Comparison of ENCODE assay signal across 24 cellular contexts in genomic region chr3:157819415-157819814, GRCh38.
DNase-seq lines count a peak whose midpoint lies in the region; FAIRE-seq and TF ChIP-seq lines count a peak whose summit lies in the region.
"Had no signal": no experiment of that assay in that cellular context is flagged by ENCODE, and none has a peak within 500 bp of the region (broad histone marks: within the 10 kb centered on the region; RNA-seq: fewer than 3 reads in every experiment).

No MANE protein-coding gene starts in this region.

- no peaks in the 10 kb centered on the region for H3K9me2 ChIP-seq in GM23248 (ENCODE audit: insufficient read depth)

- POLR2A ChIA-PET in H1 (lab: Charles Lee; ENCODE audit: partially characterized antibody), result no interaction called here

- no peak overlapping the region for H2BK120ac ChIP-seq in H1 (replicated peaks; ENCODE audit: low read depth, low read length)

- peak overlapping the region; percentile 32 for H4K91ac ChIP-seq in H1 (replicated peaks; ENCODE audit: insufficient read length, low read length)

- no peak overlapping the region for H3K56ac ChIP-seq in H1 (replicated peaks; ENCODE audit: insufficient read length, low read depth, low read length)

- H2BK15ac ChIP-seq in H1 (ENCODE audit: low read length), result 0 out of 2 replicates have a peak overlapping the region, but pooled peaks have one; percentile 12

- in situ Hi-C loops in GM23248 (cut with MboI), result no loop called here

- H3K4me3 ChIP-seq in AG10803 (ENCODE audit: low read length) (no peak overlapping the region), GM23248 (no peak overlapping the region), H1 (ENCODE audit: extremely low read depth in 1 of 4, insufficient read depth in 2 of 4, low read depth in 3 of 4, low read length in 4 of 4) (peak overlapping the region in 1 of 4 experiments; percentile 8; a peak in 1 of 8 replicates), ovary (no peak overlapping the region)
- H3K4me3 ChIP-seq: BLaER1 treated with 17β-estradiol and CSF1 and Interleukin-3, amounts not matched to agents 10 nM and 100 nM; Peyer's patch; SJCRH30 had no signal

- TF ChIP-seq POLR2A in H1 (IDR thresholded peaks at IDR 0.05; ENCODE audit: control extremely low read depth in 1 of 2, low read depth in 2 of 2, low read length in 2 of 2), result no peak
- TF ChIP-seq POLR2A in ovary (IDR thresholded peaks at IDR 0.05), result no peak

- no peak overlapping the region for H3K23ac ChIP-seq in H1 (ENCODE audit: insufficient read length)

- no peak for FAIRE-seq in H1 (lab: Jason Lieb, UNC)
- no peak for FAIRE-seq in frontal cortex (lab: Jason Lieb, UNC)
- FAIRE-seq: A204.1, G401.6, GM18507 had no signal

- no peak overlapping the region for H3K4ac ChIP-seq in H1 (replicated peaks; ENCODE audit: insufficient read length, low read depth, low read length)

- no peak overlapping the region for H2BK20ac ChIP-seq in H1 (ENCODE audit: low read length)

- H3K36me3 ChIP-seq in GM23248 (ENCODE audit: low read depth) (no peaks in the 10 kb centered on the region), H1 (ENCODE audit: control insufficient read depth in 2 of 4, insufficient read depth in 4 of 4, low read length in 3 of 4) (no peaks in the 10 kb centered on the region), ovary (no peaks in the 10 kb centered on the region)
- H3K36me3 ChIP-seq: BLaER1 treated with 17β-estradiol and CSF1 and Interleukin-3, amounts not matched to agents 10 nM and 100 nM; Peyer's patch; SJCRH30 had no signal

- H3K4me1 ChIP-seq in GM23248 (ENCODE audit: insufficient read depth) (no peaks in the 10 kb centered on the region), H1 (replicated peaks in 1 of 4; ENCODE audit: control insufficient read depth in 3 of 4, insufficient read depth in 4 of 4, low read length in 3 of 4) (no peaks in the 10 kb centered on the region; a peak in 1 of 7 replicates), ovary (ENCODE audit: insufficient read depth) (no peaks in the 10 kb centered on the region)
- H3K4me1 ChIP-seq: BLaER1 treated with 17β-estradiol and CSF1 and Interleukin-3, amounts not matched to agents 10 nM and 100 nM; Caco-2; Peyer's patch; SJCRH30 had no signal

- no peaks in the 10 kb centered on the region for H3F3A ChIP-seq in GM23248 (ENCODE audit: insufficient read depth)

- no peak overlapping the region for H2BK12ac ChIP-seq in H1 (ENCODE audit: low read depth, low read length)

- peak overlapping the region; percentile 43; the same call in 1 of the 2 replicates for H2AFZ ChIP-seq in GM23248
- H2AFZ ChIP-seq in H1 (ENCODE audit: low read length), result peak overlapping the region; percentile 97

- H4K8ac ChIP-seq in H1 (ENCODE audit: extremely low read depth, insufficient read depth, low read length), result no peak overlapping the region

- TF ChIP-seq EP300 in H1 (IDR thresholded peaks at IDR 0.05; ENCODE audit: borderline replicate concordance in 1 of 2, low read depth in 2 of 2, low read length in 2 of 2), result no peak
- no peak for TF ChIP-seq EP300 in ovary (IDR thresholded peaks at IDR 0.05)

- no peaks in the 10 kb centered on the region for H3K23me2 ChIP-seq in H1 (ENCODE audit: low read depth, low read length)

- H3K27me3 ChIP-seq in GM23248 (replicated peaks; ENCODE audit: insufficient read depth) (no peaks in the 10 kb centered on the region), H1 (replicated peaks in 1 of 4; ENCODE audit: control insufficient read depth in 3 of 4, extremely low read depth in 1 of 4, insufficient read depth in 3 of 4, low read length in 3 of 4) (no peaks in the 10 kb centered on the region), ovary (no peaks in the 10 kb centered on the region)
- H3K27me3 ChIP-seq: BLaER1 treated with 17β-estradiol and CSF1 and Interleukin-3, amounts not matched to agents 10 nM and 100 nM; Peyer's patch; SJCRH30 had no signal

- no peak overlapping the region for H3K14ac ChIP-seq in H1 (ENCODE audit: insufficient read length)

- no peaks in the 10 kb centered on the region for H3K79me1 ChIP-seq in H1 (ENCODE audit: low read depth, low read length)

- H3K4me2 ChIP-seq in GM23248 (ENCODE audit: unreplicated experiment) (no peak overlapping the region), H1 (ENCODE audit: insufficient read depth in 1 of 2, low read depth in 2 of 2, low read length in 2 of 2) (peak overlapping the region; percentile 4 to 23; a peak in 1 of 4 replicates)
- H3K4me2 ChIP-seq: BLaER1 treated with 17β-estradiol and CSF1 and Interleukin-3, amounts not matched to agents 10 nM and 100 nM had no signal

- 21% methylated on average over 5 of the region's 5 CpGs for WGBS in GM23248 (ENCODE audit: low coverage in 1 of 2, low lambda C conversion rate in 2 of 2, missing lambda C conversion rate in 2 of 2), 2 experiments
- WGBS in H1 (ENCODE audit: extremely low coverage in 1 of 2, insufficient coverage in 1 of 2, insufficient read length in 1 of 2, insufficient replicate concordance in 2 of 2, low coverage in 1 of 2, low lambda C conversion rate in 2 of 2, missing lambda C conversion rate in 1 of 2), 2 experiments, result 42% methylated on average over 5 of the region's 5 CpGs; no CpG with 5 or more reads in 1 of the 2 experiments
- 27 to 36% (median 31%) methylated on average over 5 of the region's 5 CpGs for WGBS in ovary, 3 donors

- H3K9ac ChIP-seq in GM23248, result no peak overlapping the region
- 0 out of 7 replicates have a peak overlapping the region, but pooled peaks of 1 of the 4 experiments have one; percentile 33 for H3K9ac ChIP-seq in H1 (replicated peaks in 1 of 4; ENCODE audit: extremely low read depth in 1 of 4, low read depth in 3 of 4, low read length in 3 of 4)
- H3K9ac ChIP-seq: BLaER1 treated with 17β-estradiol and CSF1 and Interleukin-3, amounts not matched to agents 10 nM and 100 nM had no signal

- DNase-seq in AG10803 (ENCODE audit: low read depth) (peak; percentile 19), GM23248 (peak; percentile 8), H1 (ENCODE audit: low read depth in 1 of 2, low spot score in 2 of 2) (no peak), medulla oblongata (ENCODE audit: extremely low spot score) (peak; percentile 6), frontal cortex (ENCODE audit: low spot score in 2 of 2) (no peak), NCI-H345 treated with DMSO at 0.1 percent for 48 hours (lab: John Stamatoyannopoulos, UW; ENCODE audit: unreplicated experiment) (no peak), ovary (no peak), AG08396 (ENCODE audit: low spot score) (no peak)
- DNase-seq: Caco-2; CD4-positive, alpha-beta memory T cell; DMS153; H7; Karpas-422; NCI-H1694; NCI-H2081 treated with DMSO at 0.1 percent for 48 hours; NCI-H2171 treated with DMSO at 0.1 percent for 48 hours; NCI-H446; NCI-H526; Peyer's patch; SJCRH30 had no signal

- no peak overlapping the region for H4K5ac ChIP-seq in H1 (ENCODE audit: insufficient read length, low read depth, low read length)

- CTCF ChIA-PET in H1 (lab: Charles Lee; ENCODE audit: partially characterized antibody), result interaction anchor here (0.8 to 1.7 kb wide), 5 partner anchors 9 to 64 kb away, joined by 3 to 4 read pairs (median 4); no protein-coding TSS in a partner anchor

- no peaks in the 10 kb centered on the region for H4K20me1 ChIP-seq in GM23248 (ENCODE audit: insufficient read depth)
- H4K20me1 ChIP-seq in H1 (replicated peaks in 1 of 2; ENCODE audit: control insufficient read depth in 1 of 2, insufficient read depth in 2 of 2, low read length in 2 of 2), result no peaks in the 10 kb centered on the region
- H4K20me1 ChIP-seq: BLaER1 treated with 17β-estradiol and CSF1 and Interleukin-3, amounts not matched to agents 10 nM and 100 nM had no signal

- no peak overlapping the region for H2AK5ac ChIP-seq in H1 (ENCODE audit: low read depth, low read length)

- intact Hi-C loops in ovary (cut with DNase I), result no loop called here

- H3K27ac ChIP-seq in GM23248, result no peak overlapping the region
- H3K27ac ChIP-seq in H1 (ENCODE audit: low read depth, low read length), result no peak overlapping the region
- H3K27ac ChIP-seq in ovary, result no peak overlapping the region
- H3K27ac ChIP-seq: BLaER1 treated with 17β-estradiol and CSF1 and Interleukin-3, amounts not matched to agents 10 nM and 100 nM; Peyer's patch; SJCRH30 had no signal

- no peak for TF ChIP-seq CTCF in AG10803 (conservative IDR thresholded peaks at IDR 0.05; ENCODE audit: low read length)
- no peak for TF ChIP-seq CTCF in H1 (IDR thresholded peaks at IDR 0.05; ENCODE audit: control extremely low read depth in 1 of 3, insufficient read depth in 1 of 3, low read depth in 1 of 3, low read length in 3 of 3)
- no peak for TF ChIP-seq CTCF in ovary (IDR thresholded peaks at IDR 0.05)

- TF ChIP-seq RAD21 in H1 (IDR thresholded peaks at IDR 0.05 in 1 of 2, conservative IDR thresholded peaks at IDR 0.05 in 1 of 2; ENCODE audit: low read depth in 2 of 2, low read length in 2 of 2), result no peak

- H3K9me3 ChIP-seq in GM23248 (ENCODE audit: low read depth) (no peaks in the 10 kb centered on the region), H1 (ENCODE audit: insufficient read depth in 2 of 2, low read depth in 1 of 2, low read length in 1 of 2) (no peaks in the 10 kb centered on the region), ovary (no peaks in the 10 kb centered on the region)
- H3K9me3 ChIP-seq: BLaER1 treated with 17β-estradiol and CSF1 and Interleukin-3, amounts not matched to agents 10 nM and 100 nM; Caco-2; Peyer's patch; SJCRH30 had no signal

- no peak overlapping the region for H3K18ac ChIP-seq in H1 (ENCODE audit: extremely low read depth, low read length)

- no peak overlapping the region for H2BK5ac ChIP-seq in H1 (ENCODE audit: low read depth, low read length)

- H3K79me2 ChIP-seq in GM23248 (ENCODE audit: insufficient read depth), result no peaks in the 10 kb centered on the region
- H3K79me2 ChIP-seq in H1 (ENCODE audit: control insufficient read depth in 1 of 2, insufficient read depth in 2 of 2, low read length in 2 of 2), result no peaks in the 10 kb centered on the region

TF ChIP-seq in H1, 55 proteins besides CTCF, POLR2A, EP300 and RAD21:
- no peak for TF ChIP-seq KDM1A (IDR thresholded peaks at IDR 0.05; ENCODE audit: borderline replicate concordance, low read length)
- no peak for TF ChIP-seq ZNF274 (IDR thresholded peaks at IDR 0.05; ENCODE audit: borderline replicate concordance, extremely low read depth, low read length)
- no peak for TF ChIP-seq ASH2L (IDR thresholded peaks at IDR 0.05; ENCODE audit: low read length)
- no peak for TF ChIP-seq TAF1 (IDR thresholded peaks at IDR 0.05; ENCODE audit: low read depth, low read length)
- TF ChIP-seq RBBP5 (IDR thresholded peaks at IDR 0.05; ENCODE audit: borderline replicate concordance, low read depth, low read length), result no peak
- TF ChIP-seq SUZ12 (IDR thresholded peaks at IDR 0.05; ENCODE audit: low read length), result no peak
- no peak for TF ChIP-seq CREB1 (IDR thresholded peaks at IDR 0.05)
- TF ChIP-seq PHF8 (conservative IDR thresholded peaks at IDR 0.05; ENCODE audit: low read depth, low read length), result no peak

Comparison
In these comparisons a context has a peak if more than half of its experiments do, and no peak if none do; other contexts are left out.
1. DNase-seq: peak in AG10803 (single experiment), GM23248 (single experiment) and medulla oblongata (single experiment); none in H1 (0 of 2), frontal cortex (0 of 2), NCI-H345 treated with DMSO at 0.1 percent for 48 hours (single experiment), ovary (0 of 5) and AG08396 (single experiment).